8 cellular contexts compared by ENCODE assay signal in the genomic region with DNA sequence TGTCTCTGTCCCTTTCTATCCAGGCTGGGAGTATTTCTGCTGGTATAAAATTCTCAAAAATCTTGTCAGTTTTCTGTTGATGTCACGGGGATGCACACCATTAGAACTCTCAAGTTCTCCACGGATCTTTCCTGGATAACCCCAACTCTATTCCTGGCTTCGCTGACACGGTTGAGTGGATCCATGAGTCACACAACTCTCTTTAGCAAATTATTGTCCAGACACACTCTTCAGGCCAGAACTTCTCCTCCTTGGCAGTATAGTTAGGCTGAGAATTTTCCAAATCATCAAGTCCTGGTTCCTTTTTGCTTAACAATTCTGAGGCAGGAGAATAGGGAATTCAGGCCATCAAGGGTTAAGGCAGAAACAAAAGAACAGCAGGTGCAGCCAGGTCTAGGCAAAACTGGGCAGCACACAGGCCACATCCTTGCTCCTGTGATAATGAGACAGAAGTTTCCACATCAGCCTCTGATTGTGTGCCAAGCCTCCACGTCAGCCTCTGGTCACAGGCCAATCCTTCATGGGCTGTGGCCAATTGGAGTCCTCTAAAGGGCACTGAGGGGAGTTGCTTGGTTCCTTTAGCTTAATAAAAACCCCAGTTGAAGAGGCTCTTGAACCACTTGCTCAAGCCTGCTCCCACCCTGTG. TPM values are rescaled to one million over a fixed set of nuclear protein-coding genes. Genes with fewer than 3 reads are reported as not detected.
DNase-seq lines count a peak whose midpoint lies in the region; ATAC-seq and TF ChIP-seq lines count a peak whose summit lies in the region.

No MANE protein-coding gene starts in this region.

- H3K36me3 Mint-ChIP-seq in nephron progenitor cell (ENCODE audit: low read depth), result peaks cover 8% of the 10 kb centered on the region

- H3K27ac Mint-ChIP-seq in nephron progenitor cell, result no peak overlapping the region

- H3K9me3 ChIP-seq in right atrium auricular region (no peaks in the 10 kb centered on the region), sigmoid colon (no peaks in the 10 kb centered on the region)

- H3K36me3 ChIP-seq in right atrium auricular region (no peaks in the 10 kb centered on the region), sigmoid colon (no peaks in the 10 kb centered on the region)

- 32 to 51% methylated on average over 5 of the region's 5 CpGs for WGBS in sigmoid colon, 2 donors

- H3K27me3 Mint-ChIP-seq in nephron progenitor cell (ENCODE audit: low read depth, poor library complexity), result peaks cover under 1% of the 10 kb centered on the region

- intact Hi-C loops in sigmoid colon (cut with DNase I), result loop anchor here (5.0 kb wide), 3 partner anchors 88 to 352 kb away; partner anchors contain the start of genes C11orf65 and CUL5

- H3K4me1 ChIP-seq in right atrium auricular region (peaks cover 0 to 17% of the 10 kb centered on the region in 2 donors), sigmoid colon (peaks cover 0 to 21% (median 20%) of the 10 kb centered on the region in 4 donors)

- no peak for ATAC-seq in GM21381 (IDR thresholded peaks at IDR 0.05; ENCODE audit: unreplicated experiment)

- TF ChIP-seq CTCF in AG09309 (IDR thresholded peaks at IDR 0.05; ENCODE audit: control insufficient read depth, insufficient read depth, low read depth, low read length, missing control alignments) (no peak), right atrium auricular region (IDR thresholded peaks at IDR 0.05) (no peak), sigmoid colon (IDR thresholded peaks at IDR 0.05) (no peak), nephron progenitor cell (IDR thresholded peaks at IDR 0.05) (no peak)

- H3K27me3 ChIP-seq in right atrium auricular region (no peaks in the 10 kb centered on the region), sigmoid colon (no peaks in the 10 kb centered on the region)

- TF ChIP-seq POLR2A in sigmoid colon (IDR thresholded peaks at IDR 0.05), result no peak

- no peaks in the 10 kb centered on the region for H3K9me3 Mint-ChIP-seq in nephron progenitor cell

- H3K4me3 Mint-ChIP-seq in nephron progenitor cell, result no peak overlapping the region

- H3K27ac ChIP-seq in right atrium auricular region (peak overlapping the region; percentile 81 to 88), sigmoid colon (peak overlapping the region; percentile 72 to 90 (median 82))

- DNase-seq in AG09309 (ENCODE audit: low read depth), result peak; percentile 55
- peak; percentile 85 for DNase-seq in LHCN-M2 (ENCODE audit: low read depth)
- DNase-seq in anterior cingulate cortex (lab: John Stamatoyannopoulos, UW), result peak in 54 of 58 donors; percentile 2 to 87 (median 57)
- DNase-seq in right atrium auricular region (ENCODE audit: low spot score), result peak; percentile 95
- DNase-seq in sigmoid colon, result peak; percentile 94
- no peak for DNase-seq in OCI-M2 (lab: John Stamatoyannopoulos, UW; ENCODE audit: unreplicated experiment)
- no peak for DNase-seq in nephron progenitor cell

- H3K4me3 ChIP-seq in AG09309 (ENCODE audit: control insufficient read depth, low read depth, low read length) (no peak overlapping the region), right atrium auricular region (no peak overlapping the region), sigmoid colon (no peak overlapping the region)

- no peak for TF ChIP-seq EP300 in sigmoid colon (IDR thresholded peaks at IDR 0.05)

- H3K4me1 Mint-ChIP-seq in nephron progenitor cell, result peaks cover 7% of the 10 kb centered on the region

RNA-seq across cellular contexts. Expression of gene ACAT1, which starts 5.7 kb away (rescaled TPM):
- total RNA-seq in LHCN-M2 (2014; rRNA removed), result 183 and 196 TPM in 2 replicates
- 58.1 TPM for polyA plus RNA-seq in LHCN-M2 (2012)
- 100 to 1,000 TPM; 175 to 632 TPM for total RNA-seq in right atrium auricular region
- total RNA-seq in sigmoid colon, result 100 to 1,000 TPM; 142 to 225 (median 163) TPM
- 100 to 1,000 TPM in 2 of 3 donors, 10 to 100 TPM in 1; 61.1 to 187 (median 121) TPM for polyA plus RNA-seq in sigmoid colon

Comparison
In these comparisons a context has a peak if more than half of its experiments do, and no peak if none do; other contexts are left out.
1. DNase-seq: peak in AG09309 (single experiment), LHCN-M2 (single experiment), anterior cingulate cortex (54 of 58), right atrium auricular region (single experiment) and sigmoid colon (single experiment); none in OCI-M2 (single experiment) and nephron progenitor cell (single experiment).